In genomic region chr6:43391448-43392031, GRCh38 we compare ENCODE assay signal across 1 cellular context.
TF ChIP-seq lines count a peak whose summit lies in the region.

No MANE protein-coding gene starts in this region.

TF ChIP-seq in K562, 482 proteins besides CTCF, POLR2A, EP300 and RAD21 (continued from another document and continues in another):
- TF ChIP-seq RERE (CRISPR knock-in tag; IDR thresholded peaks at IDR 0.05; ENCODE audit: borderline replicate concordance), result no peak
- no peak for TF ChIP-seq CREB3L1 (IDR thresholded peaks at IDR 0.05; ENCODE audit: borderline replicate concordance, low read depth)
- no peak for TF ChIP-seq ZNF121 (CRISPR knock-in tag; conservative IDR thresholded peaks at IDR 0.05)
- no peak for TF ChIP-seq STAG1 (CRISPR knock-in tag; IDR thresholded peaks at IDR 0.05; ENCODE audit: borderline replicate concordance)
- TF ChIP-seq ZNF253 (CRISPR knock-in tag; conservative IDR thresholded peaks at IDR 0.05), result no peak
- no peak for TF ChIP-seq CHD1 (IDR thresholded peaks at IDR 0.05; ENCODE audit: low read length)
- no peak for TF ChIP-seq FIP1L1 (IDR thresholded peaks at IDR 0.05; ENCODE audit: low read depth, low read length, poor library complexity, severe bottlenecking)
- no peak; the same call in 1 of the 2 replicates for TF ChIP-seq ZNF24 (IDR thresholded peaks at IDR 0.05)
- TF ChIP-seq, protein P1, sequence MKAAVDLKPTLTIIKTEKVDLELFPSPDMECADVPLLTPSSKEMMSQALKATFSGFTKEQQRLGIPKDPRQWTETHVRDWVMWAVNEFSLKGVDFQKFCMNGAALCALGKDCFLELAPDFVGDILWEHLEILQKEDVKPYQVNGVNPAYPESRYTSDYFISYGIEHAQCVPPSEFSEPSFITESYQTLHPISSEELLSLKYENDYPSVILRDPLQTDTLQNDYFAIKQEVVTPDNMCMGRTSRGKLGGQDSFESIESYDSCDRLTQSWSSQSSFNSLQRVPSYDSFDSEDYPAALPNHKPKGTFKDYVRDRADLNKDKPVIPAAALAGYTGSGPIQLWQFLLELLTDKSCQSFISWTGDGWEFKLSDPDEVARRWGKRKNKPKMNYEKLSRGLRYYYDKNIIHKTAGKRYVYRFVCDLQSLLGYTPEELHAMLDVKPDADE (conservative IDR thresholded peaks at IDR 0.05; ENCODE audit: control insufficient read depth, low read depth, low read length), result no peak
- TF ChIP-seq ZNF561 (CRISPR knock-in tag; conservative IDR thresholded peaks at IDR 0.05), result no peak
- TF ChIP-seq ADNP (tag; IDR thresholded peaks at IDR 0.05), result no peak
- no peak for TF ChIP-seq BRF1 (IDR thresholded peaks at IDR 0.05; ENCODE audit: borderline replicate concordance, extremely low read depth, insufficient read length)
- no peak for TF ChIP-seq RBFOX2 (IDR thresholded peaks at IDR 0.05; ENCODE audit: low read depth, low read length)
- TF ChIP-seq, protein P2, sequence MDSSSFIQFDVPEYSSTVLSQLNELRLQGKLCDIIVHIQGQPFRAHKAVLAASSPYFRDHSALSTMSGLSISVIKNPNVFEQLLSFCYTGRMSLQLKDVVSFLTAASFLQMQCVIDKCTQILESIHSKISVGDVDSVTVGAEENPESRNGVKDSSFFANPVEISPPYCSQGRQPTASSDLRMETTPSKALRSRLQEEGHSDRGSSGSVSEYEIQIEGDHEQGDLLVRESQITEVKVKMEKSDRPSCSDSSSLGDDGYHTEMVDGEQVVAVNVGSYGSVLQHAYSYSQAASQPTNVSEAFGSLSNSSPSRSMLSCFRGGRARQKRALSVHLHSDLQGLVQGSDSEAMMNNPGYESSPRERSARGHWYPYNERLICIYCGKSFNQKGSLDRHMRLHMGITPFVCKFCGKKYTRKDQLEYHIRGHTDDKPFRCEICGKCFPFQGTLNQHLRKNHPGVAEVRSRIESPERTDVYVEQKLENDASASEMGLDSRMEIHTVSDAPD (CRISPR knock-in tag; IDR thresholded peaks at IDR 0.05), result no peak
- TF ChIP-seq SOX6 (IDR thresholded peaks at IDR 0.05), result peak; percentile 74; the same call in 1 of the 2 replicates
- TF ChIP-seq ZNF175 (CRISPR knock-in tag; IDR thresholded peaks at IDR 0.05; ENCODE audit: low read depth), result no peak
- TF ChIP-seq RCOR1 (IDR thresholded peaks at IDR 0.05; ENCODE audit: borderline replicate concordance in 1 of 2, low read depth in 2 of 2, low read length in 2 of 2), result peak in 1 of 2 experiments; percentile 85; a peak in 2 of 4 replicates
- TF ChIP-seq ZNF830 (CRISPR knock-in tag; IDR thresholded peaks at IDR 0.05), result no peak
- peak; percentile 66 for TF ChIP-seq ZNF766 (CRISPR knock-in tag; conservative IDR thresholded peaks at IDR 0.05)
- TF ChIP-seq DMBX1 (CRISPR knock-in tag; IDR thresholded peaks at IDR 0.05; ENCODE audit: borderline replicate concordance), result no peak
- TF ChIP-seq ATF1 (CRISPR knock-in tag; IDR thresholded peaks at IDR 0.05), result no peak
- no peak for TF ChIP-seq ATF1 (tag; IDR thresholded peaks at IDR 0.05)
- peak; percentile 48; the same call in 1 of the 2 replicates for TF ChIP-seq BCOR (IDR thresholded peaks at IDR 0.05)
- no peak for TF ChIP-seq U2AF1 (optimal IDR thresholded peaks at IDR 0.05; ENCODE audit: low read depth, low read length)
- TF ChIP-seq SIX5 (IDR thresholded peaks at IDR 0.05; ENCODE audit: borderline replicate concordance in 1 of 2, insufficient read depth in 1 of 2, low read depth in 1 of 2, low read length in 2 of 2), result no peak
- no peak for TF ChIP-seq ZNF232 (CRISPR knock-in tag; IDR thresholded peaks at IDR 0.05)
- TF ChIP-seq SMARCB1 (IDR thresholded peaks at IDR 0.05; ENCODE audit: insufficient read length, low read depth), result no peak
- no peak for TF ChIP-seq IRF9 (tag; IDR thresholded peaks at IDR 0.05)
- TF ChIP-seq TCF7L2 (IDR thresholded peaks at IDR 0.05; ENCODE audit: low read depth, low read length), result no peak
- no peak for TF ChIP-seq IFI16 (CRISPR knock-in tag; IDR thresholded peaks at IDR 0.05)
- TF ChIP-seq, protein P3, sequence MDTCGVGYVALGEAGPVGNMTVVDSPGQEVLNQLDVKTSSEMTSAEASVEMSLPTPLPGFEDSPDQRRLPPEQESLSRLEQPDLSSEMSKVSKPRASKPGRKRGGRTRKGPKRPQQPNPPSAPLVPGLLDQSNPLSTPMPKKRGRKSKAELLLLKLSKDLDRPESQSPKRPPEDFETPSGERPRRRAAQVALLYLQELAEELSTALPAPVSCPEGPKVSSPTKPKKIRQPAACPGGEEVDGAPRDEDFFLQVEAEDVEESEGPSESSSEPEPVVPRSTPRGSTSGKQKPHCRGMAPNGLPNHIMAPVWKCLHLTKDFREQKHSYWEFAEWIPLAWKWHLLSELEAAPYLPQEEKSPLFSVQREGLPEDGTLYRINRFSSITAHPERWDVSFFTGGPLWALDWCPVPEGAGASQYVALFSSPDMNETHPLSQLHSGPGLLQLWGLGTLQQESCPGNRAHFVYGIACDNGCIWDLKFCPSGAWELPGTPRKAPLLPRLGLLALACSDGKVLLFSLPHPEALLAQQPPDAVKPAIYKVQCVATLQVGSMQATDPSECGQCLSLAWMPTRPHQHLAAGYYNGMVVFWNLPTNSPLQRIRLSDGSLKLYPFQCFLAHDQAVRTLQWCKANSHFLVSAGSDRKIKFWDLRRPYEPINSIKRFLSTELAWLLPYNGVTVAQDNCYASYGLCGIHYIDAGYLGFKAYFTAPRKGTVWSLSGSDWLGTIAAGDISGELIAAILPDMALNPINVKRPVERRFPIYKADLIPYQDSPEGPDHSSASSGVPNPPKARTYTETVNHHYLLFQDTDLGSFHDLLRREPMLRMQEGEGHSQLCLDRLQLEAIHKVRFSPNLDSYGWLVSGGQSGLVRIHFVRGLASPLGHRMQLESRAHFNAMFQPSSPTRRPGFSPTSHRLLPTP (IDR thresholded peaks at IDR 0.05; ENCODE audit: borderline replicate concordance, extremely low read depth, insufficient read length), result no peak
- TF ChIP-seq MAZ (CRISPR knock-in tag; conservative IDR thresholded peaks at IDR 0.05 in 1 of 2, IDR thresholded peaks at IDR 0.05 in 1 of 2), result peak; percentile 30 to 37; a peak in 1 of 4 replicates
- no peak for TF ChIP-seq CC2D1A (IDR thresholded peaks at IDR 0.05)
- TF ChIP-seq HMG20A (CRISPR knock-in tag; conservative IDR thresholded peaks at IDR 0.05), result no peak
- TF ChIP-seq SMAD1 (IDR thresholded peaks at IDR 0.05; ENCODE audit: low read depth, low read length, partially characterized antibody), result no peak
- no peak for TF ChIP-seq NCOA2 (IDR thresholded peaks at IDR 0.05; ENCODE audit: partially characterized antibody in 2 of 2)
- no peak for TF ChIP-seq ZKSCAN1 (IDR thresholded peaks at IDR 0.05; ENCODE audit: low read depth, low read length)
- TF ChIP-seq SAP30 (IDR thresholded peaks at IDR 0.05; ENCODE audit: borderline replicate concordance, insufficient read depth, low read depth, low read length, poor library complexity, severe bottlenecking), result peak; percentile 40
- no peak for TF ChIP-seq ZHX1 (conservative IDR thresholded peaks at IDR 0.05; ENCODE audit: low read length)
- peak; percentile 62; the same call in 1 of the 2 replicates for TF ChIP-seq RNF2 (IDR thresholded peaks at IDR 0.05)
- TF ChIP-seq MED1 (CRISPR knock-in tag; IDR thresholded peaks at IDR 0.05; ENCODE audit: borderline replicate concordance), result no peak
- no peak for TF ChIP-seq NFE2L1 (tag; IDR thresholded peaks at IDR 0.05; ENCODE audit: borderline replicate concordance, low read depth)
- TF ChIP-seq CBFA2T2 (conservative IDR thresholded peaks at IDR 0.05), result 0 out of 2 replicates have a peak, but pooled peaks have one; percentile 30
- no peak for TF ChIP-seq ZNF140 (CRISPR knock-in tag; IDR thresholded peaks at IDR 0.05)
- TF ChIP-seq ZC3H8 (IDR thresholded peaks at IDR 0.05), result no peak
- TF ChIP-seq NFATC3 (IDR thresholded peaks at IDR 0.05), result no peak
- TF ChIP-seq XRCC5 (IDR thresholded peaks at IDR 0.05; ENCODE audit: low read depth, low read length), result no peak
- TF ChIP-seq SMC3 (conservative IDR thresholded peaks at IDR 0.05; ENCODE audit: insufficient read depth, low read depth, low read length), result no peak
- no peak for TF ChIP-seq ZNF79 (CRISPR knock-in tag; IDR thresholded peaks at IDR 0.05; ENCODE audit: low read depth)
- TF ChIP-seq EWSR1 (IDR thresholded peaks at IDR 0.05; ENCODE audit: borderline replicate concordance, low read depth, partially characterized antibody), result no peak
- no peak for TF ChIP-seq ETV6 (IDR thresholded peaks at IDR 0.05; ENCODE audit: borderline replicate concordance in 1 of 2, low read depth in 2 of 2, low read length in 1 of 2)
- no peak for TF ChIP-seq ETV6 (CRISPR knock-in tag; IDR thresholded peaks at IDR 0.05; ENCODE audit: borderline replicate concordance)
- TF ChIP-seq POLR2G (IDR thresholded peaks at IDR 0.05; ENCODE audit: low read depth, low read length), result no peak
- TF ChIP-seq ZNF77 (CRISPR knock-in tag; IDR thresholded peaks at IDR 0.05), result no peak
- TF ChIP-seq NONO (IDR thresholded peaks at IDR 0.05; ENCODE audit: low read depth in 2 of 2, low read length in 1 of 2), result no peak
- no peak for TF ChIP-seq ZNF124 (CRISPR knock-in tag; IDR thresholded peaks at IDR 0.05)
- no peak for TF ChIP-seq THRAP3 (IDR thresholded peaks at IDR 0.05; ENCODE audit: borderline replicate concordance)
- TF ChIP-seq LEF1 (IDR thresholded peaks at IDR 0.05), result peak; percentile 68; the same call in 1 of the 2 replicates
- no peak for TF ChIP-seq SIN3B (IDR thresholded peaks at IDR 0.05; ENCODE audit: low read depth)
- no peak for TF ChIP-seq GTF2F1 (IDR thresholded peaks at IDR 0.05; ENCODE audit: low read depth, low read length)
- TF ChIP-seq DDX20 (tag; IDR thresholded peaks at IDR 0.05; ENCODE audit: low read depth), result no peak
- TF ChIP-seq NFXL1 (CRISPR knock-in tag; IDR thresholded peaks at IDR 0.05), result no peak
